ENCODE assay signal across 26 cellular contexts in the genomic region with DNA sequence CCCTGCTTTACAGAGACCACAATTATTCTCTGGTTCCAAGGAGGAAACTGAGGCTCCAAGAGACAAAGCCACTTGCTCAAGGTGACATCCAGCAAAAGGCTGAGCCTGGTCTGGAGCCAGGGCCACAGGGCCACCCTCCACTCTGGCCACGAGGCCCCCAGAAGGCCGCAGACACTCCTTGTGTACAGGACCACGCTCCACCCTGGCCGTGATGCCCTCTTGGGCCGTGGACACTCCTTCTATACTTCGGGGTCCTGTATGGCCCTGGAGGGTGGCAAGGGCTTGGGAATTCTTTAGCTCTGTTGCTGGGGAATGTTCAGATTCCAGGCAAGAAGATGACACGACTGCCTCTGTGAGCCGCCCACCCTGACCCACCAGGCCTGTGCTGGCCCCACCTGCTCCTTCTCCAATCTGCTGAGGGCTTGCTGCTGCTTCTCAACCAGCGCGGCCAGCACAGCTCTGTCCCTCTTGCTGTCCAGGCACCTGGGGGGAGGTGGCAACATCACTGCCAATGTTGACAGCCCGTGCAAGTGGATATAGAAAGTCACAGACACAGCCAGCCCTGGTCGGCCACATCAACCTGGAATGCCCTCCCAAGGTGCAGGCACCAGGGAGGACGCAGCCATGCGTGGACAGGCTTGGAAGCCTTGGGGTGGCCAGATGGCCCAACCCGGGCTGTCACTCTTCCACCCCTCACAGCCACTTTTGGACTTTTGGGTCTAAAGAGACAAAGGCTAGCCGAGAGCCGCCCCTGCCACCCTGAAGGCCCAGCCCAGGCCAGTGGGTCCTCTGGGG. TPM values are rescaled to one million over a fixed set of nuclear protein-coding genes. Genes with fewer than 3 reads are reported as not detected.
"Had no signal": no experiment of that assay in that cellular context is flagged by ENCODE, and none has a peak within 500 bp of the region (broad histone marks: within the 10 kb centered on the region; RNA-seq: fewer than 3 reads in every experiment).

No MANE protein-coding gene starts in this region.

- H3K9me3 ChIP-seq: esophagus squamous epithelium, lower lobe of right lung, right lobe of liver, stomach, tibial artery had no signal

- H3K27me3 Mint-ChIP-seq: effector memory CD8-positive, alpha-beta T cell had no signal

- H3K27ac Mint-ChIP-seq: progenitor cell of endocrine pancreas, type B pancreatic cell had no signal

- H3K27ac ChIP-seq: esophagus squamous epithelium, lower lobe of right lung, parathyroid adenoma, right lobe of liver, stomach, tibial artery had no signal

- H3K4me3 ChIP-seq: esophagus squamous epithelium, lower lobe of right lung, right lobe of liver, stomach, tibial artery had no signal

- H3K4me1 ChIP-seq: parathyroid adenoma had no signal

- H3K9ac ChIP-seq: parathyroid adenoma had no signal

- H3K36me3 ChIP-seq: esophagus squamous epithelium, lower lobe of right lung, right lobe of liver, stomach, tibial artery had no signal

- DNase-seq: cortex of kidney; effector memory CD8-positive, alpha-beta T cell; erythroblast; esophagus squamous epithelium; foreskin melanocyte; glutamatergic neuron; hypothalamus; immature natural killer cell; islet precursor cell; left ventricle myocardium superior; lower lobe of right lung; natural killer cell; right lobe of liver; small intestine; stimulated activated CD4-positive, alpha-beta T cell treated with anti-CD3 and anti-CD28 coated beads, Interleukin-15, amount 100 ng/mL, for 24 hours; stimulated activated CD4-positive, alpha-beta T cell treated with anti-CD3 and anti-CD28 coated beads, Interleukin-2, amount 100 ng/mL, for 48 hours; stimulated activated naive CD4-positive, alpha-beta T cell treated with Interleukin-2 at 50 U/mL for 16 hours; stomach; tibial artery had no signal

- H3K9me3 Mint-ChIP-seq: effector memory CD8-positive, alpha-beta T cell; immature natural killer cell; natural killer cell; neural crest cell; type B pancreatic cell had no signal

- H3K4me3 Mint-ChIP-seq: neural crest cell, type B pancreatic cell had no signal

- H3K36me3 Mint-ChIP-seq: immature natural killer cell, natural killer cell, type B pancreatic cell had no signal

- H2AFZ ChIP-seq: parathyroid adenoma had no signal

- H3K27me3 ChIP-seq: right lobe of liver had no signal

- ATAC-seq: effector memory CD8-positive, alpha-beta T cell; left ventricle myocardium superior; lower lobe of right lung; natural killer cell; right lobe of liver had no signal

RNA-seq across cellular contexts. Expression of a gene that starts 38.1 kb away (rescaled TPM):
- total RNA-seq: dermis microvascular lymphatic vessel endothelial cell, esophagus squamous epithelium, left ventricle myocardium superior, osteoblast, subcutaneous adipose tissue had no signal
- polyA plus RNA-seq: immature natural killer cell had no signal
